ENCODE assay signal across 8 cellular contexts in the genomic region with DNA sequence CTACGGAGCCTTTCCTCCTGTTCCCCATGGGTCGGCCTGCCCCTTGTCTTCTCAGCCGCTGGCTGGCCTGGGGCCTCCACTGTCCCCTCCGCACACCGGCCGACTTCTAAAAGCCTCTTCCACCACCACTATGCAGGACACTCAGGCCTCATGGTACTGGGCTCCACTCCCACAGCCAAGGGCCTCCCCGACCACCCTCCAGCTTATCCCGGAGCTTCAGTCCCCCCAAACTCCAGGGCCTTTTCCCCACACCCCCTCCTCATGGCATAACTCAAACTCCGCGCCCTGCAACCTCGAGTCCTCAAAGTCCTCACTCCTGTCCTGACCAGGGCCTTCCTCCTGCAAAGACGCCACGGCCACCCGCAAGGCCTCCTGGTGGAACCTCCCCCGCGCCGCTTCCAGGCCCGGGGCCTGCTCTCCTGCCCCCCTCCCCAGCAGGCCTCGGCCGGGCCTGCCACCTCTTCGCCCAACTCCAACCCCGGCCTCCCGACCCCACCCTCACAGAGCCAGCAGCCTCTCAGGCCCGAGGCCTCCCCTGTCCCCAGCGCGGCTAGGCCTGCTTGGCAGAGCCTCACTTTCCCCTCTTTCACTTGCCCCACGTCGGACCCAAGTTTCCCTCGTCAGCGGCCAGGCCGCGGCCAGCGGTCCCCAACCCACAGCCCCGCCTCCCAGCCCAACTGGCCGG. TPM values are rescaled to one million over a fixed set of nuclear protein-coding genes. Genes with fewer than 3 reads are reported as not detected.
A peak's percentile ranks its signal among the peaks of the same experiment; 100 is the strongest.
DNase-seq lines count a peak whose midpoint lies in the region; ATAC-seq, FAIRE-seq and TF ChIP-seq lines count a peak whose summit lies in the region.

No MANE protein-coding gene starts in this region.

- DNase-seq in bronchial epithelial cell (ENCODE audit: low read depth), result no peak
- DNase-seq in kidney glomerular epithelial cell (lab: John Stamatoyannopoulos, UW), result peak; percentile 16
- peak; percentile 10 to 32 for DNase-seq in stimulated activated CD4-positive, alpha-beta T cell treated with anti-CD3 and anti-CD28 coated beads, Interleukin-2, amount 100 ng/mL, for 48 hours
- DNase-seq in NCI-H1092 treated with DMSO at 0.1 percent for 48 hours (lab: John Stamatoyannopoulos, UW), result no peak

- H3K4me1 ChIP-seq in ACC112 (ENCODE audit: control insufficient read depth, insufficient read depth, low read length, unreplicated experiment), result peaks cover 21% of the 10 kb centered on the region

- TF ChIP-seq CTCF in bronchial epithelial cell (IDR thresholded peaks at IDR 0.05; ENCODE audit: insufficient read depth, low read length, severe bottlenecking), result no peak

- ATAC-seq in GM19395 (IDR thresholded peaks at IDR 0.05; ENCODE audit: unreplicated experiment) (peak; percentile 1), HG03378 (IDR thresholded peaks at IDR 0.05; ENCODE audit: unreplicated experiment) (no peak)

- peak overlapping the region; percentile 50 for H2AFZ ChIP-seq in ACC112 (ENCODE audit: low read length, unreplicated experiment)

- peaks cover 15% of the 10 kb centered on the region for H3K36me3 ChIP-seq in ACC112 (ENCODE audit: insufficient read depth, low read length)
- H3K36me3 ChIP-seq in bronchial epithelial cell (ENCODE audit: control insufficient read depth, insufficient read depth, low read length), result peaks cover 8% of the 10 kb centered on the region

- H3K4me3 ChIP-seq in ACC112 (ENCODE audit: low read depth, low read length) (peak overlapping the region; percentile 89), bronchial epithelial cell (ENCODE audit: low read depth, low read length) (peak overlapping the region; percentile 86)

- FAIRE-seq in bronchial epithelial cell (lab: Jason Lieb, UNC), result no peak

- H3K27me3 ChIP-seq in ACC112 (ENCODE audit: insufficient read depth, low read length), result no peaks in the 10 kb centered on the region
- H3K27me3 ChIP-seq in bronchial epithelial cell (ENCODE audit: control insufficient read depth, insufficient read depth, low read length), result no peaks in the 10 kb centered on the region

- peak overlapping the region; percentile 86 for H3K27ac ChIP-seq in ACC112 (ENCODE audit: low read depth, low read length)

- H3K79me2 ChIP-seq in ACC112 (ENCODE audit: control insufficient read depth, insufficient read depth, low read length, unreplicated experiment), result peaks cover 89% of the 10 kb centered on the region

TF ChIP-seq in PFSK-1, 5 proteins besides CTCF, POLR2A, EP300 and RAD21:
- TF ChIP-seq POLR2AphosphoS5 (IDR thresholded peaks at IDR 0.05; ENCODE audit: low read depth, low read length) (0 out of 2 replicates have a peak, but pooled peaks have one; percentile 24), FOXP2 (optimal IDR thresholded peaks at IDR 0.05; ENCODE audit: borderline replicate concordance, extremely low read depth, extremely low read length, insufficient read depth) (no peak)

RNA-seq across cellular contexts. Expression of a gene that starts 1.9 kb away (rescaled TPM):
- polyA plus RNA-seq in PFSK-1 (2012; ENCODE audit: insufficient read length, low read depth), result 61.7 TPM
- 53.7 and 71.6 TPM in 2 replicates for total RNA-seq in bronchial epithelial cell

RNA-seq across cellular contexts. Expression of a gene that starts 1.9 kb away (rescaled TPM):
- 258 TPM for polyA plus RNA-seq in PFSK-1 (2012; ENCODE audit: insufficient read length, low read depth)
- 534 and 762 TPM in 2 replicates for total RNA-seq in bronchial epithelial cell

RNA-seq across cellular contexts. Expression of a gene that starts 39.1 kb away (rescaled TPM):
- 23.7 TPM for polyA plus RNA-seq in PFSK-1 (2012; ENCODE audit: insufficient read length, low read depth)
- 9.0 and 12.0 TPM in 2 replicates for total RNA-seq in bronchial epithelial cell

RNA-seq across cellular contexts. Expression of a gene that starts 54.0 kb away (rescaled TPM):
- polyA plus RNA-seq in PFSK-1 (2012; ENCODE audit: insufficient read length, low read depth), result 10.8 TPM
- total RNA-seq in bronchial epithelial cell, result 0.13 and 0.26 TPM in 2 replicates

Comparison
In these comparisons a context has a peak if more than half of its experiments do, and no peak if none do; other contexts are left out.
1. DNase-seq: peak in kidney glomerular epithelial cell (single experiment) and stimulated activated CD4-positive, alpha-beta T cell treated with anti-CD3 and anti-CD28 coated beads, Interleukin-2, amount 100 ng/mL, for 48 hours (2 of 2); none in bronchial epithelial cell (single experiment) and NCI-H1092 treated with DMSO at 0.1 percent for 48 hours (single experiment).